8 cellular contexts compared by ENCODE assay signal in the genomic region with DNA sequence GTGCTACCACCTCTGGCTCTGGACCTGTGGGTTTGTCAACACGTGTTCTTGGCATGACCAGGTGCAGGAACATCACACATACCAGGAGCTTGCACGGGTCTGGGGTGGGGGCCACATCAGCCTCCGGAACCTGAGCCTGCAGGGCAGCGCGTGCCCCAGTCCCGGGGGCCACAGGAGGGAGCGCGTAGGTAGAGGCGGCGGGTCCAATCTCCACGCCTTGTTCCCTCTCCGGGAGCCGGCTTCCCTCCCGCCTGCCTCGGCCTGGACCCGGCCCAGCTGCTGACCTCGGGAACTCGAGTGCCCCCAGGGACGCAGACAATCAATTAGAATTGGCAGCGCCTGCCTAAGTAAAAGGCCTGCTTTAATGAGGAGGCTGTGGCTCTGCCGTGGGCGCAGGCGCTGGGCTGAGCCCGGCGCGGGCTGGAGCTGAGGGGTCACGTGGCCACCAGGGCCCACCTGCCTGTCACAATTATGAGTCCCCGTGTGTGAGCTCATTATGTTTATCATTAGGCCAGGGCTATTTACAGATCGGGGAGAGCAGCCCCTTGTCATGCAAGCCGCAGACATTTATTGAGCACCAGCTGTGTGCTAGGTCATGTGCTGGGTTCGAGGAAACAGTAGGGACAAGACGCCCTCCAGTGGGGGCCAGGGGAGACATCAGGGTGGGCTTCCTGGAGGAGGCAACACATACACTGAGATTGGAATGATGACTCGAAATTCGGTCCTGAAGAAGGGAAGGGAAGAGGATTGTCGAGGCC. TPM values are rescaled to one million over a fixed set of nuclear protein-coding genes. Genes with fewer than 3 reads are reported as not detected.
DNase-seq lines count a peak whose midpoint lies in the region; ATAC-seq and TF ChIP-seq lines count a peak whose summit lies in the region.

No MANE protein-coding gene starts in this region.

- TF ChIP-seq CTCF in GM13976 (IDR thresholded peaks at IDR 0.05; ENCODE audit: borderline replicate concordance, control extremely low read depth, extremely low read depth, insufficient read depth, missing control alignments) (no peak), omental fat pad (IDR thresholded peaks at IDR 0.05) (no peak), Caco-2 (IDR thresholded peaks at IDR 0.05; ENCODE audit: insufficient read depth in 1 of 2, low read depth in 1 of 2, low read length in 1 of 2, severe bottlenecking in 1 of 2, unreplicated experiment in 1 of 2) (no peak)

- H3K9me3 Mint-ChIP-seq in Caco-2 (ENCODE audit: unreplicated experiment): no peaks in the 10 kb centered on the region

- H3K27me3 Mint-ChIP-seq in Caco-2 (ENCODE audit: insufficient read depth, unreplicated experiment): peaks cover 2% of the 10 kb centered on the region

- H3K4me1 Mint-ChIP-seq in Caco-2 (ENCODE audit: low read depth, unreplicated experiment): peaks cover 10% of the 10 kb centered on the region

- no peaks in the 10 kb centered on the region for H3K36me3 Mint-ChIP-seq in Caco-2 (ENCODE audit: insufficient read depth, unreplicated experiment)

- in situ Hi-C loops in GM13976 (cut with MboI; ENCODE audit: low sequenced_read_pairs, unreplicated experiment): no loop called here

- intact Hi-C loops in Caco-2 (cut with micrococcal nuclease; ENCODE audit: unreplicated experiment): no loop called here

- ATAC-seq in omental fat pad (ENCODE audit: low FRiP score): peak; percentile 28

- no TSS peak for BruUV-seq in Caco-2 (replicated peaks; lab: Mats Ljungman, UMichigan)

- H3K9me3 ChIP-seq in Caco-2: no peaks in the 10 kb centered on the region

- no peak overlapping the region for H3K4me3 Mint-ChIP-seq in Caco-2 (ENCODE audit: unreplicated experiment)

- no peak overlapping the region for H3K4me3 ChIP-seq in Caco-2 (ENCODE audit: low read depth, low read length)

- no peaks in the 10 kb centered on the region for H3K4me1 ChIP-seq in Caco-2

- CTCF ChIA-PET in Caco-2 (lab: Charles Lee): no interaction called here

- H3K27ac Mint-ChIP-seq in Caco-2 (ENCODE audit: unreplicated experiment): no peak overlapping the region

- no peaks in the 10 kb centered on the region for H3K27me3 ChIP-seq in Caco-2 (replicated peaks; ENCODE audit: control insufficient read depth, insufficient read depth, low read length)

- POLR2A ChIA-PET in Caco-2 (lab: Charles Lee): no interaction called here

- DNase-seq in GM13976 (ENCODE audit: low spot score) (peak; percentile 40), NCI-H2227 treated with DMSO at 0.1 percent for 48 hours (lab: John Stamatoyannopoulos, UW) (peak; percentile 12), epidermal melanocyte (ENCODE audit: insufficient read length, low spot score) (peak; percentile 82), omental fat pad (ENCODE audit: low spot score) (no peak), T-helper 9 cell (no peak), Caco-2 (no peak), kidney tubule cell (ENCODE audit: low spot score) (no peak), Kasumi-1 (lab: John Stamatoyannopoulos, UW) (no peak)

- H3K36me3 ChIP-seq in Caco-2 (ENCODE audit: control insufficient read depth, insufficient read depth, low read length): no peaks in the 10 kb centered on the region

RNA-seq across cellular contexts. Expression of a gene that starts 32.2 kb away (rescaled TPM):
- total RNA-seq in omental fat pad: 1 to 10 TPM; 1.8 to 6.3 (median 3.1) TPM
- 19.6 and 21.8 TPM in 2 replicates for total RNA-seq in Caco-2 (2022)

RNA-seq across cellular contexts. Expression of a gene that starts 47.6 kb away (rescaled TPM):
- total RNA-seq in omental fat pad: 10 to 100 TPM in 3 of 4 donors, 1 to 10 TPM in 1; 4.4 to 39.3 (median 10.9) TPM
- total RNA-seq in Caco-2 (2022): 0.39 and 0.44 TPM in 2 replicates

Comparison
In these comparisons a context has a peak if more than half of its experiments do, and no peak if none do; other contexts are left out.
1. DNase-seq: peak in GM13976 (single experiment), NCI-H2227 treated with DMSO at 0.1 percent for 48 hours (single experiment) and epidermal melanocyte (single experiment); none in omental fat pad (single experiment), T-helper 9 cell (single experiment), Caco-2 (0 of 2), kidney tubule cell (single experiment) and Kasumi-1 (0 of 2).